Comparison of ENCODE assay signal across 33 cellular contexts in the genomic region with DNA sequence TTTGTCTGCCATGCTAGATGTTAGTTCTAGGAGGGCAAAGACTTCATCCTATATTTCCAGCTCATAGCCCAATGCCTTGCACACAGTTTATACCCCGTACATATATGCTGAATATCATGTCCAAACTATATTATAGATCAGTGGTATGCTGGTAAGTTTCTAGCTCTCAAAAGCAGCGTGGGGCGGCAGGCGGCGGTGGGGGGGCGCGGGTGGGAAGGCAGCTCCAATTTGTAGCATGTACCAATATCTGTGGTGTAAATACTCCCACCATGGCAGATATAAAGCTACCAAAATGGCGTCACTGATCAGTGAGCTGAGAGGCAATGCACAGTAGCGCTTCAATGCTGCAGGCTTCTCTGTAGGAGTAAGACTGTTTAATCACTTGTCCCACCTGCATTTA.
A peak's percentile ranks its signal among the peaks of the same experiment; 100 is the strongest.
DNase-seq lines count a peak whose midpoint lies in the region; ATAC-seq and TF ChIP-seq lines count a peak whose summit lies in the region.
"Had no signal": no experiment of that assay in that cellular context is flagged by ENCODE, and none has a peak within 500 bp of the region (broad histone marks: within the 10 kb centered on the region; RNA-seq: fewer than 3 reads in every experiment).

No MANE protein-coding gene starts in this region.

- peaks cover 14% of the 10 kb centered on the region for H3K36me3 ChIP-seq in endodermal cell (ENCODE audit: control insufficient read depth, insufficient read depth, low read length)
- H3K36me3 ChIP-seq: BE2C; BLaER1; BLaER1 treated with 17β-estradiol and CSF1 and Interleukin-3, amounts not matched to agents 10 nM and 100 nM had no signal

- no peak overlapping the region for H3K9ac ChIP-seq in endodermal cell (ENCODE audit: extremely low read depth, low read length, poor library complexity, severe bottlenecking)
- H3K9ac ChIP-seq: BLaER1; BLaER1 treated with 17β-estradiol and CSF1 and Interleukin-3, amounts not matched to agents 10 nM and 100 nM had no signal

- H3K4me1 Mint-ChIP-seq in activated T-cell treated with anti-CD3 and anti-CD28 coated beads, Interleukin-2, amount 50 U/mL, for 72 hours (ENCODE audit: low read depth) = no peaks in the 10 kb centered on the region
- no peaks in the 10 kb centered on the region for H3K4me1 Mint-ChIP-seq in activated T-cell treated with anti-CD3 and anti-CD28 coated beads, Interleukin-2, amount 50 U/mL, for 24 hours (ENCODE audit: low read depth)
- peaks cover 16% of the 10 kb centered on the region for H3K4me1 Mint-ChIP-seq in endodermal cell
- H3K4me1 Mint-ChIP-seq: B cell; CD14-positive monocyte; CD4-positive, alpha-beta memory T cell; CD8-positive, alpha-beta memory T cell had no signal

- H3K27me3 Mint-ChIP-seq in activated T-cell treated with anti-CD3 and anti-CD28 coated beads, Interleukin-2, amount 50 U/mL, for 72 hours (ENCODE audit: low read depth) = no peaks in the 10 kb centered on the region
- no peaks in the 10 kb centered on the region for H3K27me3 Mint-ChIP-seq in activated T-cell treated with anti-CD3 and anti-CD28 coated beads, Interleukin-2, amount 50 U/mL, for 24 hours
- H3K27me3 Mint-ChIP-seq in endodermal cell (ENCODE audit: insufficient read depth) = no peaks in the 10 kb centered on the region
- H3K27me3 Mint-ChIP-seq: B cell; CD4-positive, alpha-beta memory T cell; CD4-positive, alpha-beta T cell; CD4-positive, CD25-positive, alpha-beta regulatory T cell; CD8-positive, alpha-beta memory T cell had no signal

- peaks cover 12% of the 10 kb centered on the region for H3K4me1 ChIP-seq in endodermal cell (ENCODE audit: control insufficient read depth, insufficient read depth, low read length)
- H3K4me1 ChIP-seq: A549, BE2C, BLaER1, Caco-2 had no signal

- no peaks in the 10 kb centered on the region for H3K27me3 ChIP-seq in endodermal cell (ENCODE audit: control insufficient read depth, insufficient read depth, low read length, poor library complexity, severe bottlenecking)
- H3K27me3 ChIP-seq: BE2C; BLaER1; BLaER1 treated with 17β-estradiol and CSF1 and Interleukin-3, amounts not matched to agents 10 nM and 100 nM had no signal

- no peak for TF ChIP-seq CTCF in endodermal cell (conservative IDR thresholded peaks at IDR 0.05)

- ATAC-seq in activated T-cell treated with anti-CD3 and anti-CD28 coated beads, Interleukin-2, amount 50 U/mL, for 72 hours (replicated peaks in 1 of 2) = no peak
- ATAC-seq in Right ventricle myocardium superior (ENCODE audit: poor library complexity) (peak; percentile 18), left ventricle myocardium superior (no peak), HG03469 (IDR thresholded peaks at IDR 0.05; ENCODE audit: unreplicated experiment) (no peak)
- ATAC-seq: A549; CD8-positive, alpha-beta T cell had no signal

- H3K27ac Mint-ChIP-seq in activated T-cell treated with anti-CD3 and anti-CD28 coated beads, Interleukin-2, amount 50 U/mL, for 72 hours = peak overlapping the region; percentile 23
- H3K27ac Mint-ChIP-seq in activated T-cell treated with anti-CD3 and anti-CD28 coated beads, Interleukin-2, amount 50 U/mL, for 24 hours = no peak overlapping the region
- peak overlapping the region; percentile 84 for H3K27ac Mint-ChIP-seq in endodermal cell
- H3K27ac Mint-ChIP-seq: B cell; CD14-positive monocyte; CD4-positive, alpha-beta T cell; CD4-positive, CD25-positive, alpha-beta regulatory T cell; CD8-positive, alpha-beta memory T cell; CD8-positive, alpha-beta T cell had no signal

- no peak for DNase-seq in activated T-cell treated with anti-CD3 and anti-CD28 coated beads, Interleukin-2, amount 50 U/mL, for 72 hours
- DNase-seq in activated T-cell treated with anti-CD3 and anti-CD28 coated beads, Interleukin-2, amount 50 U/mL, for 24 hours = no peak
- DNase-seq in Right ventricle myocardium superior (no peak), left ventricle myocardium superior (no peak), endodermal cell (no peak)
- DNase-seq: 8988T; ACHN; AML-193; BE2C; C1 segment of cervical spinal cord; Caco-2; Calu3; CD4-positive, alpha-beta memory T cell; CD4-positive, alpha-beta T cell; CD4-positive, CD25-positive, alpha-beta regulatory T cell; CD8-positive, alpha-beta memory T cell; CD8-positive, alpha-beta T cell; COR-L47; DMS 273 treated with DMSO at 0.1 percent for 48 hours; DMS153; DMS53; DMS79; DMS79 treated with DMSO at 0.1 percent for 48 hours; DND-41; EL had no signal

- H3K9me3 Mint-ChIP-seq in activated T-cell treated with anti-CD3 and anti-CD28 coated beads, Interleukin-2, amount 50 U/mL, for 72 hours = no peaks in the 10 kb centered on the region
- H3K9me3 Mint-ChIP-seq in activated T-cell treated with anti-CD3 and anti-CD28 coated beads, Interleukin-2, amount 50 U/mL, for 24 hours = no peaks in the 10 kb centered on the region
- no peaks in the 10 kb centered on the region for H3K9me3 Mint-ChIP-seq in endodermal cell
- H3K9me3 Mint-ChIP-seq: CD14-positive monocyte; CD4-positive, alpha-beta T cell; CD8-positive, alpha-beta memory T cell; CD8-positive, alpha-beta T cell had no signal

- WGBS in endodermal cell (ENCODE audit: insufficient coverage in 1 of 2, insufficient read length in 1 of 2), 2 experiments = 90 to 97% methylated on average over 2 to 9 of the region's 9 CpGs

- peaks cover 4 to 8% of the 10 kb centered on the region in 2 donors for H3K36me3 Mint-ChIP-seq in activated T-cell treated with anti-CD3 and anti-CD28 coated beads, Interleukin-2, amount 50 U/mL, for 72 hours (ENCODE audit: insufficient read depth in 2 of 2)
- peaks cover 48% of the 10 kb centered on the region for H3K36me3 Mint-ChIP-seq in activated T-cell treated with anti-CD3 and anti-CD28 coated beads, Interleukin-2, amount 50 U/mL, for 24 hours (ENCODE audit: low read depth)
- H3K36me3 Mint-ChIP-seq in endodermal cell (ENCODE audit: low read depth) = peaks cover 52% of the 10 kb centered on the region
- H3K36me3 Mint-ChIP-seq: CD14-positive monocyte had no signal

- no peak overlapping the region for H3K4me3 Mint-ChIP-seq in activated T-cell treated with anti-CD3 and anti-CD28 coated beads, Interleukin-2, amount 50 U/mL, for 72 hours
- H3K4me3 Mint-ChIP-seq in activated T-cell treated with anti-CD3 and anti-CD28 coated beads, Interleukin-2, amount 50 U/mL, for 24 hours = no peak overlapping the region
- peak overlapping the region; percentile 5 for H3K4me3 Mint-ChIP-seq in endodermal cell
- H3K4me3 Mint-ChIP-seq: B cell; CD14-positive monocyte; CD4-positive, alpha-beta memory T cell; CD4-positive, alpha-beta T cell; CD4-positive, CD25-positive, alpha-beta regulatory T cell; CD8-positive, alpha-beta memory T cell; CD8-positive, alpha-beta T cell had no signal

- H3K4me3 ChIP-seq in endodermal cell (ENCODE audit: low read length) = no peak overlapping the region
- H3K4me3 ChIP-seq: A549; BLaER1; BLaER1 treated with 17β-estradiol and CSF1 and Interleukin-3, amounts not matched to agents 10 nM and 100 nM had no signal

- no peak overlapping the region for H3K27ac ChIP-seq in endodermal cell (ENCODE audit: low read depth, low read length)
- H3K27ac ChIP-seq: 22Rv1; A549; BLaER1; BLaER1 treated with 17β-estradiol and CSF1 and Interleukin-3, amounts not matched to agents 10 nM and 100 nM; C4-2B had no signal

- intact Hi-C loops in Right ventricle myocardium superior (cut with DNase I) (no loop called here), left ventricle myocardium superior (cut with micrococcal nuclease) (no loop called here)

- H3K9me3 ChIP-seq in endodermal cell (ENCODE audit: control insufficient read depth, low read length) = no peaks in the 10 kb centered on the region
- H3K9me3 ChIP-seq: A549; BE2C; BLaER1; BLaER1 treated with 17β-estradiol and CSF1 and Interleukin-3, amounts not matched to agents 10 nM and 100 nM; Caco-2 had no signal
